In the genomic region with DNA sequence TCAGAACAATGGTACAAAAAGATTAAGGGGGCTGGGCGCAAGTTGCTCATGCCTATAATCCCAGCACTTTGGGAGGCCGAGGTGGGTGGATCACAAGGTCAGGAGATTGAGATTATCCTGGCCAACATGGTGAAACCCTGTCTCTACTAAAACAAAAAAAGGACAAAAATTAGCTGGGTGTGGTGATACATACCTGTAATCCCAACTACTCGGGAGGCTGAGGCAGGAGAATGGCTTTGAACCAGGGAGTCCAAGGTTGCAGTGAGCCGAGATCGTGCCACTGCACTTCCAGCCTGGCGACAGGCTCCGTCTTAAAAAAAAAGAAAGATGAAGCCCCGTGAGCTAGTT, we compare ENCODE assay signal across 8 cellular contexts. TPM values are rescaled to one million over a fixed set of nuclear protein-coding genes. Genes with fewer than 3 reads are reported as not detected.
DNase-seq lines count a peak whose midpoint lies in the region; TF ChIP-seq lines count a peak whose summit lies in the region.
"Not testable (repeated sequence)": the region's sequence is repeated elsewhere in the genome, so short reads cannot be mapped to it uniquely, and the experiment has no call there.

No MANE protein-coding gene starts in this region.

- not testable (repeated sequence) for DNase-seq in SK-N-MC (ENCODE audit: low read depth, low spot score); activated CD4-positive, alpha-beta T cell treated with anti-CD3 and anti-CD28 coated beads, Interleukin-2, amount 10 ng/mL, durations not matched to agents 24 days and 14 days; erythroblast (lab: John Stamatoyannopoulos, UW); neural crest cell (ENCODE audit: low read depth, low spot score)

- H3K4me1 Mint-ChIP-seq in activated CD4-positive, alpha-beta T cell treated with anti-CD3 and anti-CD28 coated beads, Interleukin-2, amount 10 ng/mL, durations not matched to agents 24 days and 14 days: peaks cover 21% of the 10 kb centered on the region
- H3K4me1 Mint-ChIP-seq in activated naive CD8-positive, alpha-beta T cell (ENCODE audit: low read depth): peaks cover 19% of the 10 kb centered on the region
- H3K4me1 Mint-ChIP-seq in neural crest cell: peaks cover 34% of the 10 kb centered on the region

- not testable (repeated sequence) for H3K27me3 ChIP-seq in BLaER1; HUES48 (ENCODE audit: control insufficient read depth, insufficient read depth, low read length); thymus (ENCODE audit: control insufficient read depth, insufficient read depth)

- H3K4me3 ChIP-seq in BLaER1; HUES48 (ENCODE audit: low read depth, low read length); thymus (ENCODE audit: low read length): not testable (repeated sequence)
- H3K4me3 ChIP-seq in SK-N-MC: peak overlapping the region; percentile 88

- not testable (repeated sequence) for H3K27ac ChIP-seq in BLaER1
- H3K27ac ChIP-seq in HUES48 (ENCODE audit: low read depth, low read length) (peak overlapping the region; percentile 28), SK-N-MC (peak overlapping the region; percentile 86), thymus (ENCODE audit: low read depth) (peak overlapping the region; percentile 31)

- H3K27me3 Mint-ChIP-seq in activated CD4-positive, alpha-beta T cell treated with anti-CD3 and anti-CD28 coated beads, Interleukin-2, amount 10 ng/mL, durations not matched to agents 24 days and 14 days; activated naive CD8-positive, alpha-beta T cell; neural crest cell (ENCODE audit: low read depth): not testable (repeated sequence)

- not testable (repeated sequence) for H3K4me3 Mint-ChIP-seq in activated CD4-positive, alpha-beta T cell treated with anti-CD3 and anti-CD28 coated beads, Interleukin-2, amount 10 ng/mL, durations not matched to agents 24 days and 14 days
- peak overlapping the region; percentile 92 for H3K4me3 Mint-ChIP-seq in activated naive CD8-positive, alpha-beta T cell
- H3K4me3 Mint-ChIP-seq in neural crest cell: peak overlapping the region; percentile 71

- peak; percentile 6 for TF ChIP-seq POLR2A in erythroblast (IDR thresholded peaks at IDR 0.05; ENCODE audit: low read length)

- intact Hi-C loops in activated CD4-positive, alpha-beta T cell treated with anti-CD3 and anti-CD28 coated beads, Interleukin-2, amount 10 ng/mL, durations not matched to agents 24 days and 14 days (cut with micrococcal nuclease): not testable (repeated sequence)

- peaks cover 56% of the 10 kb centered on the region for H3K36me3 Mint-ChIP-seq in activated CD4-positive, alpha-beta T cell treated with anti-CD3 and anti-CD28 coated beads, Interleukin-2, amount 10 ng/mL, durations not matched to agents 24 days and 14 days (ENCODE audit: low read depth)
- peaks cover 31% of the 10 kb centered on the region for H3K36me3 Mint-ChIP-seq in activated naive CD8-positive, alpha-beta T cell
- peaks cover 43% of the 10 kb centered on the region for H3K36me3 Mint-ChIP-seq in neural crest cell (ENCODE audit: low read depth)

- H3K36me3 ChIP-seq in BLaER1 (peaks cover 64% of the 10 kb centered on the region), HUES48 (ENCODE audit: control insufficient read depth, insufficient read depth, low read length) (peaks cover 54% of the 10 kb centered on the region), SK-N-MC (ENCODE audit: insufficient read depth, low read length) (peaks cover 58% of the 10 kb centered on the region), thymus (ENCODE audit: control insufficient read depth, insufficient read depth) (peaks cover 44% of the 10 kb centered on the region)

- WGBS in thymus: 97% methylated on average over 8 of the region's 8 CpGs

- peak overlapping the region; percentile 11 for H3K27ac Mint-ChIP-seq in activated CD4-positive, alpha-beta T cell treated with anti-CD3 and anti-CD28 coated beads, Interleukin-2, amount 10 ng/mL, durations not matched to agents 24 days and 14 days
- H3K27ac Mint-ChIP-seq in activated naive CD8-positive, alpha-beta T cell: peak overlapping the region; percentile 77
- H3K27ac Mint-ChIP-seq in neural crest cell (ENCODE audit: unreplicated experiment): not testable (repeated sequence)

- TF ChIP-seq CTCF in neural crest cell (conservative IDR thresholded peaks at IDR 0.05): not testable (repeated sequence)

- peaks cover 69% of the 10 kb centered on the region for H4K20me1 ChIP-seq in BLaER1

- not testable (repeated sequence) for H3K9ac ChIP-seq in BLaER1; HUES48 (ENCODE audit: low read depth, low read length); SK-N-MC (ENCODE audit: insufficient read length)

- peak overlapping the region; percentile 96; the same call in 1 of the 2 replicates for H3K4me2 ChIP-seq in BLaER1

- H3K4me1 ChIP-seq in BLaER1: peaks cover 46% of the 10 kb centered on the region
- not testable (repeated sequence) for H3K4me1 ChIP-seq in HUES48 (ENCODE audit: control insufficient read depth, insufficient read depth, low read length)
- H3K4me1 ChIP-seq in thymus (ENCODE audit: control insufficient read depth, insufficient read depth, low read length): peaks cover 24% of the 10 kb centered on the region

- H3K9me3 Mint-ChIP-seq in activated CD4-positive, alpha-beta T cell treated with anti-CD3 and anti-CD28 coated beads, Interleukin-2, amount 10 ng/mL, durations not matched to agents 24 days and 14 days; activated naive CD8-positive, alpha-beta T cell (ENCODE audit: low read depth); neural crest cell: not testable (repeated sequence)

- H3K9me3 ChIP-seq in BLaER1; HUES48 (ENCODE audit: control insufficient read depth, insufficient read depth, low read length); SK-N-MC (ENCODE audit: low read depth, low read length); thymus (ENCODE audit: control insufficient read depth): not testable (repeated sequence)

RNA-seq across cellular contexts. Expression of a gene that starts 12.2 kb away (rescaled TPM):
- 156 and 161 TPM in 2 replicates for total RNA-seq in activated CD4-positive, alpha-beta T cell treated with anti-CD3 and anti-CD28 coated beads, Interleukin-2, amount 10 ng/mL, durations not matched to agents 24 days and 14 days
- total RNA-seq in neural crest cell: 78.5 and 82.5 TPM in 2 replicates
- 46.8 TPM for polyA plus RNA-seq in thymus

RNA-seq across cellular contexts. Expression of a gene that starts 22.9 kb away (rescaled TPM):
- total RNA-seq in activated CD4-positive, alpha-beta T cell treated with anti-CD3 and anti-CD28 coated beads, Interleukin-2, amount 10 ng/mL, durations not matched to agents 24 days and 14 days: 20.4 and 22.2 TPM in 2 replicates
- 46.3 and 49.9 TPM in 2 replicates for total RNA-seq in neural crest cell
- 21.9 TPM for polyA plus RNA-seq in thymus

RNA-seq across cellular contexts. Expression of a gene that starts 24.4 kb away (rescaled TPM):
- 189 and 190 TPM in 2 replicates for total RNA-seq in activated CD4-positive, alpha-beta T cell treated with anti-CD3 and anti-CD28 coated beads, Interleukin-2, amount 10 ng/mL, durations not matched to agents 24 days and 14 days
- total RNA-seq in neural crest cell: 70.3 and 72.3 TPM in 2 replicates
- polyA plus RNA-seq in thymus: 68.8 TPM

RNA-seq across cellular contexts. Expression of a gene that starts 24.7 kb away (rescaled TPM):
- 1.8 and 2.5 TPM in 2 replicates for total RNA-seq in activated CD4-positive, alpha-beta T cell treated with anti-CD3 and anti-CD28 coated beads, Interleukin-2, amount 10 ng/mL, durations not matched to agents 24 days and 14 days
- 1.5 and 1.8 TPM in 2 replicates for total RNA-seq in neural crest cell
- 2.4 TPM for polyA plus RNA-seq in thymus

RNA-seq across cellular contexts. Expression of a gene that starts 33.0 kb away (rescaled TPM):
- 142 and 146 TPM in 2 replicates for total RNA-seq in activated CD4-positive, alpha-beta T cell treated with anti-CD3 and anti-CD28 coated beads, Interleukin-2, amount 10 ng/mL, durations not matched to agents 24 days and 14 days
- 122 and 135 TPM in 2 replicates for total RNA-seq in neural crest cell
- polyA plus RNA-seq in thymus: 76.8 TPM
